ENCODE assay signal across 1 cellular context in genomic region chr18:13378150-13378549, GRCh38.
TF ChIP-seq lines count a peak whose summit lies in the region.

No MANE protein-coding gene starts in this region.

TF ChIP-seq in H1, 55 proteins besides CTCF, POLR2A, EP300 and RAD21 (continued from another document):
- TF ChIP-seq KDM5A (IDR thresholded peaks at IDR 0.05; ENCODE audit: low read length) (no peak), RFX5 (IDR thresholded peaks at IDR 0.05; ENCODE audit: borderline replicate concordance, low read depth, low read length) (no peak), CHD1 (IDR thresholded peaks at IDR 0.05; ENCODE audit: low read depth, low read length) (no peak), POU5F1 (IDR thresholded peaks at IDR 0.05; ENCODE audit: low read depth, low read length) (no peak), CREB1 (IDR thresholded peaks at IDR 0.05) (no peak), SIRT6 (IDR thresholded peaks at IDR 0.05; ENCODE audit: low read length) (no peak), NRF1 (IDR thresholded peaks at IDR 0.05; ENCODE audit: low read depth, low read length) (no peak), HDAC6 (IDR thresholded peaks at IDR 0.05; ENCODE audit: low read depth, low read length) (no peak), SIX5 (IDR thresholded peaks at IDR 0.05; ENCODE audit: low read depth, low read length) (no peak), GABPA (IDR thresholded peaks at IDR 0.05; ENCODE audit: borderline replicate concordance, insufficient read depth, low read length) (no peak), TCF12 (IDR thresholded peaks at IDR 0.05; ENCODE audit: low read depth, low read length) (no peak)
